Comparison of ENCODE assay signal across 1 cellular context in the genomic region with DNA sequence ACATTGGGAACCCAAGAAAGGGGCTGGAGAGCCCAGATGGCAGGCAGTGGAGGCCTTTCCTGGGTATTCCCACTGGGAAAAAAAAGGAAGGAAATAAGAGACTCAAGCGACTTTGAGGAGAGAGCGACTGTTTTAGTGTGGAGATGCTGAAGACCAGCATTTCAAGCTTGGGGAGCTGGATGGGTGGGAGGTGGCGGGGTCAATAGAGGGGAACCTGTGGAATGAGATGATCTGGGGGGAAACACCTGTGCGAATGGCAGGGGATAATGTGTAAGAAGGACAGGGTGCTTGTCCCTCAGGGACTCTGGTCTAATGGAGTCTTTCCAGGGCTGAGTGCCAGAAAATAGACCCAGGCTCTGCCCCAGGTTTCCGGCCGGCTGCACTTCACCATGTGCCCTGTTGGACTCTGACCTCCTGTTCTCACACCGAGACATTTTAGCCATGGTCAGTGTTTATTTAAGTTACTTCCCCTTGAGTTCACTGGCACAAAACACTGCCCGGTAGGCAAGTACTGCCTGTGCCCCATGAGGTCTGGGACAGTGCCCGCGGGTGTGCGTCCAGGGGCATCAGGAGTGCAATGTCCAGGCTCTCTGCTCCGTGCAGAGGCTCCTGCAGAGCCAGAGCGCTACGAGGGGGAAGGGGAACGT.
TF ChIP-seq lines count a peak whose summit lies in the region.

No MANE protein-coding gene starts in this region.

TF ChIP-seq in HepG2, 621 proteins besides CTCF, POLR2A, EP300 and RAD21 (continued from another document and continues in another):
- no peak for TF ChIP-seq EHMT2 (IDR thresholded peaks at IDR 0.05; ENCODE audit: borderline replicate concordance, low read depth, low read length)
- no peak for TF ChIP-seq SMC3 (IDR thresholded peaks at IDR 0.05; ENCODE audit: low read length)
- TF ChIP-seq KAT2B (IDR thresholded peaks at IDR 0.05; ENCODE audit: borderline replicate concordance, low read depth, low read length), result no peak
- no peak for TF ChIP-seq NCOA5 (CRISPR knock-in tag; IDR thresholded peaks at IDR 0.05)
- TF ChIP-seq TCF7L2 (IDR thresholded peaks at IDR 0.05; ENCODE audit: low read depth, low read length), result no peak
- no peak for TF ChIP-seq SRSF9 (IDR thresholded peaks at IDR 0.05; ENCODE audit: borderline replicate concordance, insufficient read depth, low read depth, low read length, poor library complexity, severe bottlenecking)
- no peak for TF ChIP-seq NR3C1 (CRISPR knock-in tag; IDR thresholded peaks at IDR 0.05)
- TF ChIP-seq, protein P1, sequence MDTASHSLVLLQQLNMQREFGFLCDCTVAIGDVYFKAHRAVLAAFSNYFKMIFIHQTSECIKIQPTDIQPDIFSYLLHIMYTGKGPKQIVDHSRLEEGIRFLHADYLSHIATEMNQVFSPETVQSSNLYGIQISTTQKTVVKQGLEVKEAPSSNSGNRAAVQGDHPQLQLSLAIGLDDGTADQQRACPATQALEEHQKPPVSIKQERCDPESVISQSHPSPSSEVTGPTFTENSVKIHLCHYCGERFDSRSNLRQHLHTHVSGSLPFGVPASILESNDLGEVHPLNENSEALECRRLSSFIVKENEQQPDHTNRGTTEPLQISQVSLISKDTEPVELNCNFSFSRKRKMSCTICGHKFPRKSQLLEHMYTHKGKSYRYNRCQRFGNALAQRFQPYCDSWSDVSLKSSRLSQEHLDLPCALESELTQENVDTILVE (CRISPR knock-in tag; IDR thresholded peaks at IDR 0.05), result peak; percentile 43; the same call in 1 of the 2 replicates
- TF ChIP-seq ZKSCAN8 (CRISPR knock-in tag; IDR thresholded peaks at IDR 0.05; ENCODE audit: borderline replicate concordance), result 0 out of 2 replicates have a peak, but pooled peaks have one; percentile 22
- TF ChIP-seq ZFYVE20 (CRISPR knock-in tag; IDR thresholded peaks at IDR 0.05; ENCODE audit: borderline replicate concordance, low read depth), result no peak
- TF ChIP-seq PITX1 (CRISPR knock-in tag; IDR thresholded peaks at IDR 0.05), result no peak; the same call in 1 of the 2 replicates
- TF ChIP-seq, protein P2, sequence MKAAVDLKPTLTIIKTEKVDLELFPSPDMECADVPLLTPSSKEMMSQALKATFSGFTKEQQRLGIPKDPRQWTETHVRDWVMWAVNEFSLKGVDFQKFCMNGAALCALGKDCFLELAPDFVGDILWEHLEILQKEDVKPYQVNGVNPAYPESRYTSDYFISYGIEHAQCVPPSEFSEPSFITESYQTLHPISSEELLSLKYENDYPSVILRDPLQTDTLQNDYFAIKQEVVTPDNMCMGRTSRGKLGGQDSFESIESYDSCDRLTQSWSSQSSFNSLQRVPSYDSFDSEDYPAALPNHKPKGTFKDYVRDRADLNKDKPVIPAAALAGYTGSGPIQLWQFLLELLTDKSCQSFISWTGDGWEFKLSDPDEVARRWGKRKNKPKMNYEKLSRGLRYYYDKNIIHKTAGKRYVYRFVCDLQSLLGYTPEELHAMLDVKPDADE (CRISPR knock-in tag; IDR thresholded peaks at IDR 0.05), result no peak
- TF ChIP-seq BRD4 (CRISPR knock-in tag; IDR thresholded peaks at IDR 0.05), result no peak
- TF ChIP-seq RFXAP (CRISPR knock-in tag; IDR thresholded peaks at IDR 0.05; ENCODE audit: borderline replicate concordance), result peak; percentile 36; the same call in 1 of the 2 replicates
- TF ChIP-seq KAT8 (CRISPR knock-in tag; IDR thresholded peaks at IDR 0.05), result peak; percentile 63
- TF ChIP-seq SIN3B (IDR thresholded peaks at IDR 0.05; ENCODE audit: low read length), result no peak
- TF ChIP-seq, protein P3, sequence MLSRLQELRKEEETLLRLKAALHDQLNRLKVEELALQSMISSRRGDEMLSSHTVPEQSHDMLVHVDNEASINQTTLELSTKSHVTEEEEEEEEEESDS (CRISPR knock-in tag; IDR thresholded peaks at IDR 0.05; ENCODE audit: borderline replicate concordance), result no peak
- no peak for TF ChIP-seq TCF12 (IDR thresholded peaks at IDR 0.05)
- no peak for TF ChIP-seq TCF12 (CRISPR knock-in tag; IDR thresholded peaks at IDR 0.05)
- TF ChIP-seq ZMAT3 (CRISPR knock-in tag; conservative IDR thresholded peaks at IDR 0.05), result 0 out of 2 replicates have a peak, but pooled peaks have one; percentile 47
- no peak for TF ChIP-seq ZNF549 (CRISPR knock-in tag; IDR thresholded peaks at IDR 0.05)
- TF ChIP-seq HNRNPUL1 (IDR thresholded peaks at IDR 0.05; ENCODE audit: low read depth, low read length), result no peak
- TF ChIP-seq, protein P4, sequence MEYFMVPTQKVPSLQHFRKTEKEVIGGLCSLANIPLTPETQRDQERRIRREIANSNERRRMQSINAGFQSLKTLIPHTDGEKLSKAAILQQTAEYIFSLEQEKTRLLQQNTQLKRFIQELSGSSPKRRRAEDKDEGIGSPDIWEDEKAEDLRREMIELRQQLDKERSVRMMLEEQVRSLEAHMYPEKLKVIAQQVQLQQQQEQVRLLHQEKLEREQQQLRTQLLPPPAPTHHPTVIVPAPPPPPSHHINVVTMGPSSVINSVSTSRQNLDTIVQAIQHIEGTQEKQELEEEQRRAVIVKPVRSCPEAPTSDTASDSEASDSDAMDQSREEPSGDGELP (IDR thresholded peaks at IDR 0.05; ENCODE audit: borderline replicate concordance, low read depth), result no peak; the same call in 1 of the 2 replicates
- no peak for TF ChIP-seq ZFP62 (CRISPR knock-in tag; IDR thresholded peaks at IDR 0.05)
- TF ChIP-seq NAIF1 (CRISPR knock-in tag; IDR thresholded peaks at IDR 0.05; ENCODE audit: borderline replicate concordance), result no peak
- TF ChIP-seq, protein P5, sequence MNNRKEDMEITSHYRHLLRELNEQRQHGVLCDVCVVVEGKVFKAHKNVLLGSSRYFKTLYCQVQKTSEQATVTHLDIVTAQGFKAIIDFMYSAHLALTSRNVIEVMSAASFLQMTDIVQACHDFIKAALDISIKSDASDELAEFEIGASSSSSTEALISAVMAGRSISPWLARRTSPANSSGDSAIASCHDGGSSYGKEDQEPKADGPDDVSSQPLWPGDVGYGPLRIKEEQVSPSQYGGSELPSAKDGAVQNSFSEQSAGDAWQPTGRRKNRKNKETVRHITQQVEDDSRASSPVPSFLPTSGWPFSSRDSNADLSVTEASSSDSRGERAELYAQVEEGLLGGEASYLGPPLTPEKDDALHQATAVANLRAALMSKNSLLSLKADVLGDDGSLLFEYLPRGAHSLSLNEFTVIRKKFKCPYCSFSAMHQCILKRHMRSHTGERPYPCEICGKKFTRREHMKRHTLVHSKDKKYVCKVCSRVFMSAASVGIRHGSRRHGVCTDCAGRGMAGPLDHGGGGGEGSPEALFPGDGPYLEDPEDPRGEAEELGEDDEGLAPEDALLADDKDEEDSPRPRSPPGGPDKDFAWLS (CRISPR knock-in tag; IDR thresholded peaks at IDR 0.05; ENCODE audit: borderline replicate concordance), result no peak
- no peak for TF ChIP-seq SNAPC2 (CRISPR knock-in tag; IDR thresholded peaks at IDR 0.05)
- TF ChIP-seq NFYB (CRISPR knock-in tag; IDR thresholded peaks at IDR 0.05), result no peak
- TF ChIP-seq FOXM1 (CRISPR knock-in tag; IDR thresholded peaks at IDR 0.05), result no peak
- TF ChIP-seq, protein P6, sequence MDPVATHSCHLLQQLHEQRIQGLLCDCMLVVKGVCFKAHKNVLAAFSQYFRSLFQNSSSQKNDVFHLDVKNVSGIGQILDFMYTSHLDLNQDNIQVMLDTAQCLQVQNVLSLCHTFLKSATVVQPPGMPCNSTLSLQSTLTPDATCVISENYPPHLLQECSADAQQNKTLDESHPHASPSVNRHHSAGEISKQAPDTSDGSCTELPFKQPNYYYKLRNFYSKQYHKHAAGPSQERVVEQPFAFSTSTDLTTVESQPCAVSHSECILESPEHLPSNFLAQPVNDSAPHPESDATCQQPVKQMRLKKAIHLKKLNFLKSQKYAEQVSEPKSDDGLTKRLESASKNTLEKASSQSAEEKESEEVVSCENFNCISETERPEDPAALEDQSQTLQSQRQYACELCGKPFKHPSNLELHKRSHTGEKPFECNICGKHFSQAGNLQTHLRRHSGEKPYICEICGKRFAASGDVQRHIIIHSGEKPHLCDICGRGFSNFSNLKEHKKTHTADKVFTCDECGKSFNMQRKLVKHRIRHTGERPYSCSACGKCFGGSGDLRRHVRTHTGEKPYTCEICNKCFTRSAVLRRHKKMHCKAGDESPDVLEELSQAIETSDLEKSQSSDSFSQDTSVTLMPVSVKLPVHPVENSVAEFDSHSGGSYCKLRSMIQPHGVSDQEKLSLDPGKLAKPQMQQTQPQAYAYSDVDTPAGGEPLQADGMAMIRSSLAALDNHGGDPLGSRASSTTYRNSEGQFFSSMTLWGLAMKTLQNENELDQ (CRISPR knock-in tag; IDR thresholded peaks at IDR 0.05; ENCODE audit: borderline replicate concordance), result no peak
- no peak for TF ChIP-seq ATM (IDR thresholded peaks at IDR 0.05; ENCODE audit: borderline replicate concordance)
- no peak for TF ChIP-seq SUZ12 (IDR thresholded peaks at IDR 0.05; ENCODE audit: low read depth, low read length)
- no peak for TF ChIP-seq WIZ (CRISPR knock-in tag; IDR thresholded peaks at IDR 0.05)
- TF ChIP-seq, protein P7, sequence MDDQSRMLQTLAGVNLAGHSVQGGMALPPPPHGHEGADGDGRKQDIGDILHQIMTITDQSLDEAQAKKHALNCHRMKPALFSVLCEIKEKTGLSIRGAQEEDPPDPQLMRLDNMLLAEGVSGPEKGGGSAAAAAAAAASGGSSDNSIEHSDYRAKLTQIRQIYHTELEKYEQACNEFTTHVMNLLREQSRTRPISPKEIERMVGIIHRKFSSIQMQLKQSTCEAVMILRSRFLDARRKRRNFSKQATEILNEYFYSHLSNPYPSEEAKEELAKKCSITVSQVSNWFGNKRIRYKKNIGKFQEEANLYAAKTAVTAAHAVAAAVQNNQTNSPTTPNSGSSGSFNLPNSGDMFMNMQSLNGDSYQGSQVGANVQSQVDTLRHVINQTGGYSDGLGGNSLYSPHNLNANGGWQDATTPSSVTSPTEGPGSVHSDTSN (CRISPR knock-in tag; IDR thresholded peaks at IDR 0.05; ENCODE audit: borderline replicate concordance), result no peak
- no peak for TF ChIP-seq ZNF431 (CRISPR knock-in tag; IDR thresholded peaks at IDR 0.05; ENCODE audit: borderline replicate concordance, low read depth)
- TF ChIP-seq ZNF879 (CRISPR knock-in tag; IDR thresholded peaks at IDR 0.05), result no peak
- no peak for TF ChIP-seq ZNF816 (CRISPR knock-in tag; IDR thresholded peaks at IDR 0.05; ENCODE audit: borderline replicate concordance)
- TF ChIP-seq ZIK1 (CRISPR knock-in tag; IDR thresholded peaks at IDR 0.05; ENCODE audit: borderline replicate concordance, low read depth), result no peak
- TF ChIP-seq, protein P8, sequence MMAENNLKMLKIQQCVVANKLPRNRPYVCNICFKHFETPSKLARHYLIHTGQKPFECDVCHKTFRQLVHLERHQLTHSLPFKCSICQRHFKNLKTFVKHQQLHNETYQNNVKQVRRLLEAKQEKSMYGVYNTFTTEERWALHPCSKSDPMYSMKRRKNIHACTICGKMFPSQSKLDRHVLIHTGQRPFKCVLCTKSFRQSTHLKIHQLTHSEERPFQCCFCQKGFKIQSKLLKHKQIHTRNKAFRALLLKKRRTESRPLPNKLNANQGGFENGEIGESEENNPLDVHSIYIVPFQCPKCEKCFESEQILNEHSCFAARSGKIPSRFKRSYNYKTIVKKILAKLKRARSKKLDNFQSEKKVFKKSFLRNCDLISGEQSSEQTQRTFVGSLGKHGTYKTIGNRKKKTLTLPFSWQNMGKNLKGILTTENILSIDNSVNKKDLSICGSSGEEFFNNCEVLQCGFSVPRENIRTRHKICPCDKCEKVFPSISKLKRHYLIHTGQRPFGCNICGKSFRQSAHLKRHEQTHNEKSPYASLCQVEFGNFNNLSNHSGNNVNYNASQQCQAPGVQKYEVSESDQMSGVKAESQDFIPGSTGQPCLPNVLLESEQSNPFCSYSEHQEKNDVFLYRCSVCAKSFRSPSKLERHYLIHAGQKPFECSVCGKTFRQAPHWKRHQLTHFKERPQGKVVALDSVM (CRISPR knock-in tag; IDR thresholded peaks at IDR 0.05), result no peak
- TF ChIP-seq, protein P9, sequence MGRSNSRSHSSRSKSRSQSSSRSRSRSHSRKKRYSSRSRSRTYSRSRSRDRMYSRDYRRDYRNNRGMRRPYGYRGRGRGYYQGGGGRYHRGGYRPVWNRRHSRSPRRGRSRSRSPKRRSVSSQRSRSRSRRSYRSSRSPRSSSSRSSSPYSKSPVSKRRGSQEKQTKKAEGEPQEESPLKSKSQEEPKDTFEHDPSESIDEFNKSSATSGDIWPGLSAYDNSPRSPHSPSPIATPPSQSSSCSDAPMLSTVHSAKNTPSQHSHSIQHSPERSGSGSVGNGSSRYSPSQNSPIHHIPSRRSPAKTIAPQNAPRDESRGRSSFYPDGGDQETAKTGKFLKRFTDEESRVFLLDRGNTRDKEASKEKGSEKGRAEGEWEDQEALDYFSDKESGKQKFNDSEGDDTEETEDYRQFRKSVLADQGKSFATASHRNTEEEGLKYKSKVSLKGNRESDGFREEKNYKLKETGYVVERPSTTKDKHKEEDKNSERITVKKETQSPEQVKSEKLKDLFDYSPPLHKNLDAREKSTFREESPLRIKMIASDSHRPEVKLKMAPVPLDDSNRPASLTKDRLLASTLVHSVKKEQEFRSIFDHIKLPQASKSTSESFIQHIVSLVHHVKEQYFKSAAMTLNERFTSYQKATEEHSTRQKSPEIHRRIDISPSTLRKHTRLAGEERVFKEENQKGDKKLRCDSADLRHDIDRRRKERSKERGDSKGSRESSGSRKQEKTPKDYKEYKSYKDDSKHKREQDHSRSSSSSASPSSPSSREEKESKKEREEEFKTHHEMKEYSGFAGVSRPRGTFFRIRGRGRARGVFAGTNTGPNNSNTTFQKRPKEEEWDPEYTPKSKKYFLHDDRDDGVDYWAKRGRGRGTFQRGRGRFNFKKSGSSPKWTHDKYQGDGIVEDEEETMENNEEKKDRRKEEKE (IDR thresholded peaks at IDR 0.05), result no peak
- TF ChIP-seq, protein P10, sequence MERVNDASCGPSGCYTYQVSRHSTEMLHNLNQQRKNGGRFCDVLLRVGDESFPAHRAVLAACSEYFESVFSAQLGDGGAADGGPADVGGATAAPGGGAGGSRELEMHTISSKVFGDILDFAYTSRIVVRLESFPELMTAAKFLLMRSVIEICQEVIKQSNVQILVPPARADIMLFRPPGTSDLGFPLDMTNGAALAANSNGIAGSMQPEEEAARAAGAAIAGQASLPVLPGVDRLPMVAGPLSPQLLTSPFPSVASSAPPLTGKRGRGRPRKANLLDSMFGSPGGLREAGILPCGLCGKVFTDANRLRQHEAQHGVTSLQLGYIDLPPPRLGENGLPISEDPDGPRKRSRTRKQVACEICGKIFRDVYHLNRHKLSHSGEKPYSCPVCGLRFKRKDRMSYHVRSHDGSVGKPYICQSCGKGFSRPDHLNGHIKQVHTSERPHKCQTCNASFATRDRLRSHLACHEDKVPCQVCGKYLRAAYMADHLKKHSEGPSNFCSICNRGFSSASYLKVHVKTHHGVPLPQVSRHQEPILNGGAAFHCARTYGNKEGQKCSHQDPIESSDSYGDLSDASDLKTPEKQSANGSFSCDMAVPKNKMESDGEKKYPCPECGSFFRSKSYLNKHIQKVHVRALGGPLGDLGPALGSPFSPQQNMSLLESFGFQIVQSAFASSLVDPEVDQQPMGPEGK (CRISPR knock-in tag; IDR thresholded peaks at IDR 0.05), result peak; percentile 46; the same call in 1 of the 2 replicates
